Comparison of ENCODE assay signal across 9 cellular contexts in genomic region chr17:68356520-68356919, GRCh38.
DNase-seq lines count a peak whose midpoint lies in the region; ATAC-seq, FAIRE-seq and TF ChIP-seq lines count a peak whose summit lies in the region.
"Had no signal": no experiment of that assay in that cellular context is flagged by ENCODE, and none has a peak within 500 bp of the region (broad histone marks: within the 10 kb centered on the region; RNA-seq: fewer than 3 reads in every experiment).

No MANE protein-coding gene starts in this region.

- H4K20me1 ChIP-seq in HepG2 (ENCODE audit: insufficient read depth, low read length): no peaks in the 10 kb centered on the region
- H4K20me1 ChIP-seq in OCI-LY1 (ENCODE audit: insufficient read depth, low read length): no peaks in the 10 kb centered on the region
- no peaks in the 10 kb centered on the region for H4K20me1 ChIP-seq in PC-9 (ENCODE audit: insufficient read depth)

- in situ Hi-C loops in HepG2 (cut with HindIII; ENCODE audit: extremely low pct_ligation_motif_present, low pct_unique_long_range_greater_than_20kb): no loop called here

- no peaks in the 10 kb centered on the region for H3K36me3 ChIP-seq in right lobe of liver
- H3K36me3 ChIP-seq in HepG2 (replicated peaks in 1 of 2; ENCODE audit: control insufficient read depth in 1 of 2, insufficient read depth in 2 of 2, low read length in 2 of 2): peaks cover 0 to 6% of the 10 kb centered on the region in 2 experiments; a peak in 3 of 5 replicates
- peaks cover 17% of the 10 kb centered on the region; the same call in 1 of the 2 replicates for H3K36me3 ChIP-seq in OCI-LY1 (ENCODE audit: insufficient read depth, low read length)
- H3K36me3 ChIP-seq in PC-9 (ENCODE audit: low read depth): no peaks in the 10 kb centered on the region

- H3K27me3 ChIP-seq in right lobe of liver (no peaks in the 10 kb centered on the region), HepG2 (ENCODE audit: control insufficient read depth in 1 of 2, insufficient read depth in 2 of 2, low read length in 2 of 2) (no peaks in the 10 kb centered on the region), OCI-LY1 (ENCODE audit: insufficient read depth, low read length) (no peaks in the 10 kb centered on the region), PC-9 (ENCODE audit: insufficient read depth, low read depth) (no peaks in the 10 kb centered on the region)

- TF ChIP-seq EP300 in HepG2 (IDR thresholded peaks at IDR 0.05; ENCODE audit: low read depth in 2 of 2, low read length in 2 of 2) (no peak), HepG2 (CRISPR knock-in tag; IDR thresholded peaks at IDR 0.05; ENCODE audit: borderline replicate concordance) (no peak)

- no peak for TF ChIP-seq CTCF in right lobe of liver (IDR thresholded peaks at IDR 0.05)
- no peak for TF ChIP-seq CTCF in HepG2 (CRISPR knock-in tag; IDR thresholded peaks at IDR 0.05)
- TF ChIP-seq CTCF in OCI-LY1 (IDR thresholded peaks at IDR 0.05; ENCODE audit: low read length): no peak
- no peak for TF ChIP-seq CTCF in PC-9 (conservative IDR thresholded peaks at IDR 0.05)

- H3K27ac ChIP-seq in right lobe of liver (no peak overlapping the region), HepG2 (ENCODE audit: extremely low read length, insufficient read depth, low read length) (no peak overlapping the region), OCI-LY1 (ENCODE audit: low read depth, low read length, poor library complexity, severe bottlenecking) (peak overlapping the region; percentile 42), PC-9 (no peak overlapping the region)

- intact Hi-C loops in right lobe of liver (cut with DNase I): no loop called here
- intact Hi-C loops in HepG2 (cut with micrococcal nuclease; ENCODE audit: unreplicated experiment): no loop called here
- intact Hi-C loops in PC-9 (cut with micrococcal nuclease; ENCODE audit: unreplicated experiment): loop anchor here (10.0 kb wide), 1 partner anchor 62 kb away; the partner anchor contains the start of genes ARSG and SLC16A6

- peak overlapping the region; percentile 86 for H3K27ac Mint-ChIP-seq in activated naive CD4-positive, alpha-beta T cell treated with anti-CD3 and anti-CD28 coated beads, Interleukin-2, amount 10 ng/mL, durations not matched to agents 7 days and 5 days

- peak overlapping the region; percentile 38 for H3K4me3 Mint-ChIP-seq in activated naive CD4-positive, alpha-beta T cell treated with anti-CD3 and anti-CD28 coated beads, Interleukin-2, amount 10 ng/mL, durations not matched to agents 7 days and 5 days

- no peak overlapping the region for H3K4me2 ChIP-seq in HepG2 (ENCODE audit: low read depth, low read length)
- peak overlapping the region; percentile 42; the same call in 1 of the 2 replicates for H3K4me2 ChIP-seq in OCI-LY1 (ENCODE audit: low read length)
- H3K4me2 ChIP-seq in PC-9: no peak overlapping the region

- H3K4me1 ChIP-seq in right lobe of liver (no peaks in the 10 kb centered on the region), HepG2 (ENCODE audit: insufficient read depth, low read length) (peaks cover 5% of the 10 kb centered on the region; the same call in 1 of the 2 replicates), OCI-LY1 (ENCODE audit: insufficient read depth, low read length, severe bottlenecking) (peaks cover 10% of the 10 kb centered on the region), PC-9 (replicated peaks; ENCODE audit: insufficient read depth) (peaks cover 41% of the 10 kb centered on the region)

- H3F3A ChIP-seq in OCI-LY1 (ENCODE audit: insufficient read depth, low read length) (0 out of 2 replicates have a peak, but pooled peaks cover 3% of the 10 kb centered on the region), PC-9 (ENCODE audit: insufficient read depth, low read depth) (peaks cover 37% of the 10 kb centered on the region)

- no peak for FAIRE-seq in HepG2 (lab: Jason Lieb, UNC)

- 64% methylated on average over 4 of the region's 8 CpGs for WGBS in right lobe of liver (ENCODE audit: insufficient coverage, low coverage, low lambda C conversion rate, missing lambda C conversion rate)
- WGBS in HepG2 (ENCODE audit: low lambda C conversion rate): 94% methylated on average over 7 of the region's 8 CpGs

- ATAC-seq in right lobe of liver: peak; percentile 34 to 60 (median 58)
- ATAC-seq in HepG2: no peak

- H3K9ac ChIP-seq in HepG2 (ENCODE audit: insufficient read depth, low read depth, low read length) (no peak overlapping the region), OCI-LY1 (ENCODE audit: low read length) (no peak overlapping the region)

- CTCF ChIA-PET in HepG2 (lab: Yijun Ruan, JAX; ENCODE audit: low intra/inter-chr PET ratio, low total read pairs): no interaction called here
- CTCF ChIA-PET in activated naive CD4-positive, alpha-beta T cell treated with anti-CD3 and anti-CD28 coated beads, Interleukin-2, amount 10 ng/mL, durations not matched to agents 7 days and 5 days (lab: Charles Lee): interaction anchor here (0.9 to 2.8 kb wide), 8 partner anchors 10 to 93 kb away, joined by 3 to 17 read pairs (median 4); no protein-coding TSS in a partner anchor
- CTCF ChIA-PET in PC-9 (lab: Charles Lee): no interaction called here

- peaks cover 13% of the 10 kb centered on the region for H3K36me3 Mint-ChIP-seq in activated naive CD4-positive, alpha-beta T cell treated with anti-CD3 and anti-CD28 coated beads, Interleukin-2, amount 10 ng/mL, durations not matched to agents 7 days and 5 days

- H3K9me3 ChIP-seq in right lobe of liver (no peaks in the 10 kb centered on the region), HepG2 (ENCODE audit: low read length) (no peaks in the 10 kb centered on the region), OCI-LY1 (ENCODE audit: low read length) (no peaks in the 10 kb centered on the region), PC-9 (ENCODE audit: insufficient read depth, low read depth) (no peaks in the 10 kb centered on the region)

- H2AFZ ChIP-seq in HepG2 (ENCODE audit: low read length) (no peak overlapping the region), OCI-LY1 (ENCODE audit: low read length) (no peak overlapping the region), PC-9 (no peak overlapping the region)

- H3K27me3 Mint-ChIP-seq in activated naive CD4-positive, alpha-beta T cell treated with anti-CD3 and anti-CD28 coated beads, Interleukin-2, amount 10 ng/mL, durations not matched to agents 7 days and 5 days: no peaks in the 10 kb centered on the region

- H3K4me3 ChIP-seq in right lobe of liver: no peak overlapping the region
- H3K4me3 ChIP-seq in HepG2 (replicated peaks in 1 of 3; ENCODE audit: insufficient read depth in 1 of 3, low read depth in 2 of 3, low read length in 3 of 3): no peak overlapping the region
- H3K4me3 ChIP-seq in OCI-LY1 (ENCODE audit: low read depth, low read length, poor library complexity, severe bottlenecking): no peak overlapping the region
- H3K4me3 ChIP-seq in PC-9: no peak overlapping the region

- H3K4me1 Mint-ChIP-seq in activated naive CD4-positive, alpha-beta T cell treated with anti-CD3 and anti-CD28 coated beads, Interleukin-2, amount 10 ng/mL, durations not matched to agents 7 days and 5 days: peaks cover 72% of the 10 kb centered on the region

- no peak for TF ChIP-seq POLR2A in right lobe of liver (IDR thresholded peaks at IDR 0.05)
- TF ChIP-seq POLR2A in HepG2 (IDR thresholded peaks at IDR 0.05; ENCODE audit: insufficient read depth in 1 of 2, low read depth in 2 of 2, low read length in 2 of 2): no peak

- TF ChIP-seq RAD21 in HepG2 (CRISPR knock-in tag; IDR thresholded peaks at IDR 0.05): no peak

- no peaks in the 10 kb centered on the region for H3K9me3 Mint-ChIP-seq in activated naive CD4-positive, alpha-beta T cell treated with anti-CD3 and anti-CD28 coated beads, Interleukin-2, amount 10 ng/mL, durations not matched to agents 7 days and 5 days

- POLR2A ChIA-PET in HepG2 (lab: Yijun Ruan, JAX) (no interaction called here), PC-9 (lab: Charles Lee; ENCODE audit: unreplicated experiment) (no interaction called here)

- BruUV-seq in HepG2 (replicated peaks; lab: Mats Ljungman, UMichigan) (no TSS peak), PC-9 (replicated peaks; lab: Mats Ljungman, UMichigan) (no TSS peak)

- DNase-seq in right lobe of liver (no peak), HepG2 (ENCODE audit: low spot score) (no peak), NCI-H1694 treated with DMSO at 0.1 percent for 48 hours (lab: John Stamatoyannopoulos, UW) (no peak), PC-9 (no peak), NCI-H128 (lab: John Stamatoyannopoulos, UW; ENCODE audit: unreplicated experiment) (no peak)
- DNase-seq in activated naive CD4-positive, alpha-beta T cell treated with anti-CD3 and anti-CD28 coated beads, Interleukin-2, amount 10 ng/mL, durations not matched to agents 7 days and 5 days: peak; percentile 80
- DNase-seq in stimulated activated CD4-positive, alpha-beta T cell treated with anti-CD3 and anti-CD28 coated beads, TNF-alpha, amount 100 ng/mL, for 24 hours (ENCODE audit: low read depth in 3 of 3): peak in 2 of 3 experiments; percentile 28 to 51
- DNase-seq: right cardiac atrium had no signal

- H3K9me2 ChIP-seq in OCI-LY1 (ENCODE audit: low read depth, low read length) (no peaks in the 10 kb centered on the region), PC-9 (ENCODE audit: insufficient read depth) (no peaks in the 10 kb centered on the region)

- H3K79me2 ChIP-seq in HepG2 (ENCODE audit: insufficient read depth, low read length): no peaks in the 10 kb centered on the region
- H3K79me2 ChIP-seq in OCI-LY1 (ENCODE audit: insufficient read depth, low read length): no peaks in the 10 kb centered on the region
- no peaks in the 10 kb centered on the region for H3K79me2 ChIP-seq in PC-9 (ENCODE audit: low read depth)

TF ChIP-seq in HepG2, 621 proteins besides CTCF, POLR2A, EP300 and RAD21 (continues in another document):
- no peak for TF ChIP-seq NR2F1 (CRISPR knock-in tag; IDR thresholded peaks at IDR 0.05)
- no peak for TF ChIP-seq ZNF136 (CRISPR knock-in tag; IDR thresholded peaks at IDR 0.05; ENCODE audit: low read depth)
- no peak for TF ChIP-seq ZNF644 (CRISPR knock-in tag; IDR thresholded peaks at IDR 0.05; ENCODE audit: low read depth)
- no peak for TF ChIP-seq SMAD1 (CRISPR knock-in tag; IDR thresholded peaks at IDR 0.05; ENCODE audit: borderline replicate concordance, low read depth)
- TF ChIP-seq ZNF577 (CRISPR knock-in tag; IDR thresholded peaks at IDR 0.05; ENCODE audit: borderline replicate concordance, low read depth): no peak
- TF ChIP-seq ZNF660 (CRISPR knock-in tag; IDR thresholded peaks at IDR 0.05; ENCODE audit: borderline replicate concordance, low read depth): no peak
- no peak for TF ChIP-seq HOXA9 (CRISPR knock-in tag; IDR thresholded peaks at IDR 0.05; ENCODE audit: borderline replicate concordance)
- no peak for TF ChIP-seq MTERF4 (CRISPR knock-in tag; IDR thresholded peaks at IDR 0.05)
- TF ChIP-seq HES4 (CRISPR knock-in tag; IDR thresholded peaks at IDR 0.05; ENCODE audit: borderline replicate concordance): no peak
- no peak for TF ChIP-seq ZNF24 (IDR thresholded peaks at IDR 0.05)

Comparison
In these comparisons a context has a peak if more than half of its experiments do, and no peak if none do; other contexts are left out.
1. DNase-seq: peak in activated naive CD4-positive, alpha-beta T cell treated with anti-CD3 and anti-CD28 coated beads, Interleukin-2, amount 10 ng/mL, durations not matched to agents 7 days and 5 days (single experiment) and stimulated activated CD4-positive, alpha-beta T cell treated with anti-CD3 and anti-CD28 coated beads, TNF-alpha, amount 100 ng/mL, for 24 hours (2 of 3); none in right lobe of liver (0 of 3), HepG2 (single experiment), NCI-H1694 treated with DMSO at 0.1 percent for 48 hours (single experiment), PC-9 (0 of 2) and NCI-H128 (single experiment).